ENCODE assay signal across 1 cellular context in the genomic region with DNA sequence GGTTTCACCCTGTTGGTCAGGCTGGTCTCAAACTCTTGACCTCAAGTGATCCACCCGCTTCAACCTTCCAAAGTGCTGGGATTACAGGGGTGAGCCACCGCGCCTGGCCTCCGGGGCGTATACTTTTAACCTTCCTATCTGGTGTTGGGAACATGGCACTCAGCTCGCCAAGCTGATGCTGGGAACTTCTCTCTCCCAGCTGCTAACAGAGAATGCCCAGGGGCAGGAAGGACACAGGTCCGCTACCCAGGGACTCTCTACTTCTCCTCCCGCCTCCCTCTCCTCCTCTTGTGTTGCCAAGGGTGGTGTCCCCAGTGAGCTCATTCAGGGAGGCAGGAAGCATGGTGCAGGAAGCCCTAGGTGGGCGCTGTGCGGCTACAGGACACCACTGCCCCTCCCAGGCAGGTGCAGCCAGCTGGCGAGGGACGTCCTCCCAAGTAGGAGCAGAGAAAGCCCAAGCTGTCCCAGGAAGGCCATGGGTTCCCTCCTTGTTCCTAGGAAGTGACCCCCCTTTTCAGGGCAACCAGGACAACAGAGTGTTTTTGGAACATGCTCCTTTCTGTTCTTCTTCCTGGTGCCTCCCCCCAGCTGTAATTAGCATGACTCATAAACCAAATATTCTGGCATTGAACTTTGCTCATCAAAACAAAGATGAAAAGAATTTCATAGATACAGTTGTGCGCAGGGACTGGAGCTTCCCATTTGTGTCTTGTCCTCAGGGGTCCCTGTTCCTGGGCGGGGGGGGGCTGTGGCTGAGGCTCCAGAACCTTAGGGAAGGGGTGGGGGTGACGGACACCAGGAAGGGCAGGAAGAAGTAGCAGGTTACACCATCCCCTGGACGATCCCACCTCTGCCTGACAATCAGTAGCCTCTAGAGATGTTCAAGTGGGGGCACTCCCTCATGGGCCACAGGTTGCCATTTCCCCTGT.
TF ChIP-seq lines count a peak whose summit lies in the region.

No MANE protein-coding gene starts in this region.

TF ChIP-seq in SK-N-SH treated with all-trans-retinoic acid at 6 μM for 48 hours, 23 proteins besides CTCF, POLR2A, EP300 and RAD21 (continued from another document):
- TF ChIP-seq ZFP30 (CRISPR knock-in tag; IDR thresholded peaks at IDR 0.05) (no peak), ZFP3 (CRISPR knock-in tag; IDR thresholded peaks at IDR 0.05) (no peak), ZNF70 (CRISPR knock-in tag; IDR thresholded peaks at IDR 0.05) (peak; percentile 45; the same call in 1 of the 2 replicates), CSRNP3 (CRISPR knock-in tag; IDR thresholded peaks at IDR 0.05) (no peak), RARB (CRISPR knock-in tag; IDR thresholded peaks at IDR 0.05) (no peak)
- TF ChIP-seq, protein P1, sequence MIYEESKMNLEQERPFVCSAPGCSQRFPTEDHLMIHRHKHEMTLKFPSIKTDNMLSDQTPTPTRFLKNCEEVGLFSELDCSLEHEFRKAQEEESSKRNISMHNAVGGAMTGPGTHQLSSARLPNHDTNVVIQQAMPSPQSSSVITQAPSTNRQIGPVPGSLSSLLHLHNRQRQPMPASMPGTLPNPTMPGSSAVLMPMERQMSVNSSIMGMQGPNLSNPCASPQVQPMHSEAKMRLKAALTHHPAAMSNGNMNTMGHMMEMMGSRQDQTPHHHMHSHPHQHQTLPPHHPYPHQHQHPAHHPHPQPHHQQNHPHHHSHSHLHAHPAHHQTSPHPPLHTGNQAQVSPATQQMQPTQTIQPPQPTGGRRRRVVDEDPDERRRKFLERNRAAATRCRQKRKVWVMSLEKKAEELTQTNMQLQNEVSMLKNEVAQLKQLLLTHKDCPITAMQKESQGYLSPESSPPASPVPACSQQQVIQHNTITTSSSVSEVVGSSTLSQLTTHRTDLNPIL (CRISPR knock-in tag; IDR thresholded peaks at IDR 0.05; ENCODE audit: low read depth) = no peak
